Comparison of ENCODE assay signal across 1 cellular context in the genomic region with DNA sequence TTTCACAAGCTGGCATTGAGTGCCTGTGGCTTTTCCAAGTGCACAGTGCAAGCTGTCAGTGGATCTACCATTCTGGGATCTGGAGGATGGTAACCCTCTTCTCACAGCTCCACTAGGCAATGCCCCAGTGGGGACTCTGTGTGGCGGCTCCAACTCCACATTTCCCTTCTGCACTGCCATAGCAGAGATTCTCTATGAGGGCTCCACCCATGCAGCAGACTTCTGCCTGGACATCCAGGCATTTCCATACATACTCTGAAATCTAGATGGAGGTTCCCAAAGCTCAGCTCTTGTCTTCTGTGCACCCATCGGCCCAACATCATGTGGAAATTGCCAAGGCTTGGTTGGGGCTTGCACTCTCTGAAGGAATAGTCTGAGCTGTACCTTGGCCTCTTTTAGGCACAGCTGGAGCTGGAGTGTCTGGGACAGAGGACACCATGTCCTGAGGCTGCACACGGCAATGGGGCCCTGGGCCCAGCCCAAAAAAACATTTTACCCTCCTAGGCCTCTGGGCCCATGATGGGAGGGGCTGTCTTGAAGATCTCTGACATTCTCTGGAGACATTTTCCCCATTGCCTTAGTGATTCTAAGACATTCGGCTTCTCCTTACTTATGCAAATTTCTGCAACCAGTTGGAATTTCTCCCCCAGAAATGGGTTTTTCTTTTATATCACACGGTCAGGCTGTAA.
TF ChIP-seq lines count a peak whose summit lies in the region.

No MANE protein-coding gene starts in this region.

TF ChIP-seq in K562, 482 proteins besides CTCF, POLR2A, EP300 and RAD21 (continued from another document and continues in another):
- TF ChIP-seq, protein P1, sequence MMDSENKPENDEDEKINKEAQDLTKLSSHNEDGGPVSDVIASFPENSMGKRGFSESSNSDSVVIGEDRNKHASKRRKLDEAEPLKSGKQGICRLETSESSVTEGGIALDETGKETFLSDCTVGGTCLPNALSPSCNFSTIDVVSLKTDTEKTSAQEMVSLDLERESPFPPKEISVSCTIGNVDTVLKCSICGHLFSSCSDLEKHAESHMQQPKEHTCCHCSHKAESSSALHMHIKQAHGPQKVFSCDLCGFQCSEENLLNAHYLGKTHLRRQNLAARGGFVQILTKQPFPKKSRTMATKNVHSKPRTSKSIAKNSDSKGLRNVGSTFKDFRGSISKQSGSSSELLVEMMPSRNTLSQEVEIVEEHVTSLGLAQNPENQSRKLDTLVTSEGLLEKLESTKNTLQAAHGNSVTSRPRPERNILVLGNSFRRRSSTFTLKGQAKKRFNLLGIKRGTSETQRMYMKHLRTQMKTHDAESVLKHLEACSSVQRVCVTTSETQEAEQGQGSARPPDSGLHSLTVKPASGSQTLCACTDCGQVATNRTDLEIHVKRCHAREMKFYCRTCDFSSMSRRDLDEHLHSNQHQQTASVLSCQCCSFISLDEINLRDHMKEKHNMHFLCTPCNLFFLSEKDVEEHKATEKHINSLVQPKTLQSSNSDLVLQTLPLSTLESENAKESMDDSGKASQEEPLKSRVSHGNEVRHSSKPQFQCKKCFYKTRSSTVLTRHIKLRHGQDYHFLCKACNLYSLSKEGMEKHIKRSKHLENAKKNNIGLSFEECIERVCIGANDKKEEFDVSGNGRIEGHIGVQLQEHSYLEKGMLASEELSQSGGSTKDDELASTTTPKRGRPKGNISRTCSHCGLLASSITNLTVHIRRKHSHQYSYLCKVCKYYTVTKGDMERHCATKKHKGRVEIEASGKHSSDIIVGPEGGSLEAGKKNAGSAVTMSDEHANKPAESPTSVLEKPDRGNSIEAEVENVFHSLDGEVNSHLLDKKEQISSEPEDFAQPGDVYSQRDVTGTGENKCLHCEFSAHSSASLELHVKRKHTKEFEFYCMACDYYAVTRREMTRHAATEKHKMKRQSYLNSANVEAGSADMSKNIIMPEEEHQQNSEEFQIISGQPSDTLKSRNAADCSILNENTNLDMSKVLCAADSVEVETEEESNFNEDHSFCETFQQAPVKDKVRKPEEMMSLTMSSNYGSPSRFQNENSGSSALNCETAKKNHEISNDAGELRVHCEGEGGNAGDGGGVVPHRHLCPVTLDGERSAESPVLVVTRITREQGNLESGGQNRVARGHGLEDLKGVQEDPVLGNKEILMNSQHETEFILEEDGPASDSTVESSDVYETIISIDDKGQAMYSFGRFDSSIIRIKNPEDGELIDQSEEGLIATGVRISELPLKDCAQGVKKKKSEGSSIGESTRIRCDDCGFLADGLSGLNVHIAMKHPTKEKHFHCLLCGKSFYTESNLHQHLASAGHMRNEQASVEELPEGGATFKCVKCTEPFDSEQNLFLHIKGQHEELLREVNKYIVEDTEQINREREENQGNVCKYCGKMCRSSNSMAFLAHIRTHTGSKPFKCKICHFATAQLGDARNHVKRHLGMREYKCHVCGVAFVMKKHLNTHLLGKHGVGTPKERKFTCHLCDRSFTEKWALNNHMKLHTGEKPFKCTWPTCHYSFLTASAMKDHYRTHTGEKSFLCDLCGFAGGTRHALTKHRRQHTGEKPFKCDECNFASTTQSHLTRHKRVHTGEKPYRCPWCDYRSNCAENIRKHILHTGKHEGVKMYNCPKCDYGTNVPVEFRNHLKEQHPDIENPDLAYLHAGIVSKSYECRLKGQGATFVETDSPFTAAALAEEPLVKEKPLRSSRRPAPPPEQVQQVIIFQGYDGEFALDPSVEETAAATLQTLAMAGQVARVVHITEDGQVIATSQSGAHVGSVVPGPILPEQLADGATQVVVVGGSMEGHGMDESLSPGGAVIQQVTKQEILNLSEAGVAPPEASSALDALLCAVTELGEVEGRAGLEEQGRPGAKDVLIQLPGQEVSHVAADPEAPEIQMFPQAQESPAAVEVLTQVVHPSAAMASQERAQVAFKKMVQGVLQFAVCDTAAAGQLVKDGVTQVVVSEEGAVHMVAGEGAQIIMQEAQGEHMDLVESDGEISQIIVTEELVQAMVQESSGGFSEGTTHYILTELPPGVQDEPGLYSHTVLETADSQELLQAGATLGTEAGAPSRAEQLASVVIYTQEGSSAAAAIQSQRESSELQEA (IDR thresholded peaks at IDR 0.05; ENCODE audit: low read depth), result no peak
- TF ChIP-seq SLC30A9 (CRISPR knock-in tag; IDR thresholded peaks at IDR 0.05), result no peak
- TF ChIP-seq TRIM24 (IDR thresholded peaks at IDR 0.05), result 0 out of 4 replicates have a peak, but pooled peaks of 1 of the 2 experiments have one; percentile 15
- no peak for TF ChIP-seq U2AF1 (optimal IDR thresholded peaks at IDR 0.05; ENCODE audit: low read depth, low read length)
- TF ChIP-seq, protein P2, sequence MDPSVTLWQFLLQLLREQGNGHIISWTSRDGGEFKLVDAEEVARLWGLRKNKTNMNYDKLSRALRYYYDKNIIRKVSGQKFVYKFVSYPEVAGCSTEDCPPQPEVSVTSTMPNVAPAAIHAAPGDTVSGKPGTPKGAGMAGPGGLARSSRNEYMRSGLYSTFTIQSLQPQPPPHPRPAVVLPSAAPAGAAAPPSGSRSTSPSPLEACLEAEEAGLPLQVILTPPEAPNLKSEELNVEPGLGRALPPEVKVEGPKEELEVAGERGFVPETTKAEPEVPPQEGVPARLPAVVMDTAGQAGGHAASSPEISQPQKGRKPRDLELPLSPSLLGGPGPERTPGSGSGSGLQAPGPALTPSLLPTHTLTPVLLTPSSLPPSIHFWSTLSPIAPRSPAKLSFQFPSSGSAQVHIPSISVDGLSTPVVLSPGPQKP (CRISPR knock-in tag; IDR thresholded peaks at IDR 0.05), result no peak
- no peak for TF ChIP-seq HOXB6 (CRISPR knock-in tag; IDR thresholded peaks at IDR 0.05; ENCODE audit: borderline replicate concordance)
- TF ChIP-seq ZNF778 (CRISPR knock-in tag; IDR thresholded peaks at IDR 0.05), result no peak
- TF ChIP-seq KDM4B (IDR thresholded peaks at IDR 0.05; ENCODE audit: borderline replicate concordance in 2 of 2, low read depth in 1 of 2), result no peak
- TF ChIP-seq, protein P3, sequence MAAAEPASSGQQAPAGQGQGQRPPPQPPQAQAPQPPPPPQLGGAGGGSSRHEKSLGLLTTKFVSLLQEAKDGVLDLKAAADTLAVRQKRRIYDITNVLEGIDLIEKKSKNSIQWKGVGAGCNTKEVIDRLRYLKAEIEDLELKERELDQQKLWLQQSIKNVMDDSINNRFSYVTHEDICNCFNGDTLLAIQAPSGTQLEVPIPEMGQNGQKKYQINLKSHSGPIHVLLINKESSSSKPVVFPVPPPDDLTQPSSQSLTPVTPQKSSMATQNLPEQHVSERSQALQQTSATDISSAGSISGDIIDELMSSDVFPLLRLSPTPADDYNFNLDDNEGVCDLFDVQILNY (CRISPR knock-in tag; IDR thresholded peaks at IDR 0.05), result no peak
- no peak for TF ChIP-seq ZNF143 (CRISPR knock-in tag; IDR thresholded peaks at IDR 0.05)
- TF ChIP-seq CHD2 (IDR thresholded peaks at IDR 0.05; ENCODE audit: low read depth, low read length), result no peak
- no peak for TF ChIP-seq MAFG (tag; conservative IDR thresholded peaks at IDR 0.05)
- TF ChIP-seq KLF10 (CRISPR knock-in tag; IDR thresholded peaks at IDR 0.05), result no peak
- no peak for TF ChIP-seq GABPB1 (CRISPR knock-in tag; IDR thresholded peaks at IDR 0.05)
- 0 out of 2 replicates have a peak, but pooled peaks have one; percentile 75 for TF ChIP-seq CBX1 (IDR thresholded peaks at IDR 0.05; ENCODE audit: low read depth)
- no peak for TF ChIP-seq ZNF224 (CRISPR knock-in tag; IDR thresholded peaks at IDR 0.05)
- no peak for TF ChIP-seq BCL6 (CRISPR knock-in tag; IDR thresholded peaks at IDR 0.05)
- TF ChIP-seq CBX5 (IDR thresholded peaks at IDR 0.05; ENCODE audit: borderline replicate concordance, low read depth), result peak; percentile 92
- TF ChIP-seq TARDBP (IDR thresholded peaks at IDR 0.05), result no peak
- no peak for TF ChIP-seq POLR2H (tag; IDR thresholded peaks at IDR 0.05; ENCODE audit: low read depth)
- no peak for TF ChIP-seq HNRNPK (IDR thresholded peaks at IDR 0.05; ENCODE audit: low read depth, low read length, poor library complexity, severe bottlenecking)
- TF ChIP-seq, protein P4, sequence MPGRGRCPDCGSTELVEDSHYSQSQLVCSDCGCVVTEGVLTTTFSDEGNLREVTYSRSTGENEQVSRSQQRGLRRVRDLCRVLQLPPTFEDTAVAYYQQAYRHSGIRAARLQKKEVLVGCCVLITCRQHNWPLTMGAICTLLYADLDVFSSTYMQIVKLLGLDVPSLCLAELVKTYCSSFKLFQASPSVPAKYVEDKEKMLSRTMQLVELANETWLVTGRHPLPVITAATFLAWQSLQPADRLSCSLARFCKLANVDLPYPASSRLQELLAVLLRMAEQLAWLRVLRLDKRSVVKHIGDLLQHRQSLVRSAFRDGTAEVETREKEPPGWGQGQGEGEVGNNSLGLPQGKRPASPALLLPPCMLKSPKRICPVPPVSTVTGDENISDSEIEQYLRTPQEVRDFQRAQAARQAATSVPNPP (IDR thresholded peaks at IDR 0.05; ENCODE audit: borderline replicate concordance, insufficient read depth, insufficient read length), result no peak
- TF ChIP-seq, protein P5, sequence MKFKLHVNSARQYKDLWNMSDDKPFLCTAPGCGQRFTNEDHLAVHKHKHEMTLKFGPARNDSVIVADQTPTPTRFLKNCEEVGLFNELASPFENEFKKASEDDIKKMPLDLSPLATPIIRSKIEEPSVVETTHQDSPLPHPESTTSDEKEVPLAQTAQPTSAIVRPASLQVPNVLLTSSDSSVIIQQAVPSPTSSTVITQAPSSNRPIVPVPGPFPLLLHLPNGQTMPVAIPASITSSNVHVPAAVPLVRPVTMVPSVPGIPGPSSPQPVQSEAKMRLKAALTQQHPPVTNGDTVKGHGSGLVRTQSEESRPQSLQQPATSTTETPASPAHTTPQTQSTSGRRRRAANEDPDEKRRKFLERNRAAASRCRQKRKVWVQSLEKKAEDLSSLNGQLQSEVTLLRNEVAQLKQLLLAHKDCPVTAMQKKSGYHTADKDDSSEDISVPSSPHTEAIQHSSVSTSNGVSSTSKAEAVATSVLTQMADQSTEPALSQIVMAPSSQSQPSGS (CRISPR knock-in tag; IDR thresholded peaks at IDR 0.05), result no peak
- TF ChIP-seq HIVEP1 (CRISPR knock-in tag; IDR thresholded peaks at IDR 0.05), result no peak
- no peak for TF ChIP-seq ARID2 (IDR thresholded peaks at IDR 0.05)
- peak; percentile 84; the same call in 1 of the 2 replicates for TF ChIP-seq TRIM28 (IDR thresholded peaks at IDR 0.05)
- TF ChIP-seq PHF8 (IDR thresholded peaks at IDR 0.05; ENCODE audit: borderline replicate concordance, low read length), result no peak
- TF ChIP-seq, protein P6, sequence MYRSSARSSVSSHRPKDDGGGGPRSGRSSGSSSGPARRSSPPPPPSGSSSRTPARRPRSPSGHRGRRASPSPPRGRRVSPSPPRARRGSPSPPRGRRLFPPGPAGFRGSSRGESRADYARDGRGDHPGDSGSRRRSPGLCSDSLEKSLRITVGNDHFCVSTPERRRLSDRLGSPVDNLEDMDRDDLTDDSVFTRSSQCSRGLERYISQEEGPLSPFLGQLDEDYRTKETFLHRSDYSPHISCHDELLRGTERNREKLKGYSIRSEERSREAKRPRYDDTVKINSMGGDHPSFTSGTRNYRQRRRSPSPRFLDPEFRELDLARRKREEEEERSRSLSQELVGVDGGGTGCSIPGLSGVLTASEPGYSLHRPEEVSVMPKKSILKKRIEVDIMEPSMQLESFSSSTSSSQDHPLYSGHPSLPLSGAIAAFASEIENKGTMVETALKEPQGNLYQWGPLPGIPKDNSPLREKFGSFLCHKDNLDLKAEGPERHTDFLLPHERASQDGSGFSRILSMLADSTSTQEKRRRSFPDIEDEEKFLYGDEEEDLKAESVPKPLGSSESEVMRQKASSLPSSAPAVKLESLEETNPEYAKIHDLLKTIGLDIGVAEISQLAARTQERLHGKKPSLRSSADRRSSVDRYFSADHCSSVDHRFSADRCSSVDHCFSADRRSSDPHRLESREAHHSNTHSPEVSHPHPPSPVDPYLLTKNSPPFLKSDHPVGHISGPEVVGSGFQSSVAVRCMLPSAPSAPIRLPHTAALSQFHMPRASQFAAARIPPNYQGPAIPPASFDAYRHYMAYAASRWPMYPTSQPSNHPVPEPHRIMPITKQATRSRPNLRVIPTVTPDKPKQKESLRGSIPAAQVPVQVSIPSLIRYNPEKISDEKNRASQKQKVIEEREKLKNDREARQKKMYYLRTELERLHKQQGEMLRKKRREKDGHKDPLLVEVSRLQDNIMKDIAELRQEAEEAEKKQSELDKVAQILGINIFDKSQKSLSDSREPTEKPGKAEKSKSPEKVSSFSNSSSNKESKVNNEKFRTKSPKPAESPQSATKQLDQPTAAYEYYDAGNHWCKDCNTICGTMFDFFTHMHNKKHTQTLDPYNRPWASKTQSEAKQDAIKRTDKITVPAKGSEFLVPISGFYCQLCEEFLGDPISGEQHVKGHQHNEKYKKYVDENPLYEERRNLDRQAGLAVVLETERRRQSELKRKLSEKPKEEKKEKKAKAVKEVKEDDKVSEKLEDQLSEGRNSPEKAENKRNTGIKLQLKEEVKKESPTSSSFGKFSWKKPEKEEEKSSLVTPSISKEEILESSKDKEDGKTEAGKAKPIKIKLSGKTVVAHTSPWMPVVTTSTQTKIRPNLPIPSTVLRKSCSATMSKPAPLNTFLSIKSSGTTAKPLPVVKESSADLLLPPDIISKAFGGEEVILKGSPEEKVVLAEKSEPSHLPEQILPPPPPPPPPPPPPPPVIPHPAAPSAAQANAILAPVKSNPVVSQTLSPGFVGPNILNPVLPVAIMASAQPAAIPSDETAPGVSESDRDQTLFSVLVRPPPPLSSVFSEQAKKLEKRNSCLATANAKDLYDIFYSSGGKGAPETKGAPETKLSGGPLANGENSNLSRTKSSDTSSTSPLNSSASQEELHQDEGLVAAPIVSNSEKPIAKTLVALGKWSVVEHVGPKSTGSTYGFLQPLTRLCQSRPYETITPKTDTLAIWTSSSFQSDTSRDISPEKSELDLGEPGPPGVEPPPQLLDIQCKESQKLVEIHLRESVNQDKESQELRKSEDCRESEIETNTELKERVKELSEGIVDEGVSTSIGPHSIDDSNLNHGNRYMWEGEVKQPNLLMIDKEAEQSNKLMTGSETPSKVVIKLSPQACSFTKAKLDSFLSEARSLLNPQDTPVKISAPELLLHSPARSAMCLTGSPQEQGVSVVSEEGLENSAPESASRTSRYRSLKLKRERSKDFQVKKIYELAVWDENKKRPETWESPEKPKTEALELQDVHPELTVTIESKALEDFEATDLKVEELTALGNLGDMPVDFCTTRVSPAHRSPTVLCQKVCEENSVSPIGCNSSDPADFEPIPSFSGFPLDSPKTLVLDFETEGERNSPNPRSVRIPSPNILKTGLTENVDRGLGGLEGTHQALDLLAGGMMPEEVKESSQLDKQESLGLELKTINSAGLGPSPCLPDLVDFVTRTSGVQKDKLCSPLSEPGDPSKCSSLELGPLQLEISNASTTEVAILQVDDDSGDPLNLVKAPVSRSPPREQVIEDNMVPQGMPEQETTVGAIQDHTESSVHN (IDR thresholded peaks at IDR 0.05; ENCODE audit: borderline replicate concordance in 1 of 2, low read depth in 1 of 2), result no peak
- TF ChIP-seq, protein P7, sequence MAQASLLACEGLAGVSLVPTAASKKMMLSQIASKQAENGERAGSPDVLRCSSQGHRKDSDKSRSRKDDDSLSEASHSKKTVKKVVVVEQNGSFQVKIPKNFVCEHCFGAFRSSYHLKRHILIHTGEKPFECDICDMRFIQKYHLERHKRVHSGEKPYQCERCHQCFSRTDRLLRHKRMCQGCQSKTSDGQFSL (CRISPR knock-in tag; IDR thresholded peaks at IDR 0.05), result no peak
- TF ChIP-seq, protein P7 (tag; IDR thresholded peaks at IDR 0.05), result no peak
- no peak for TF ChIP-seq PYGO2 (tag; IDR thresholded peaks at IDR 0.05)
- TF ChIP-seq PHF21A (IDR thresholded peaks at IDR 0.05; ENCODE audit: borderline replicate concordance, low read depth), result no peak
- TF ChIP-seq CREBBP (IDR thresholded peaks at IDR 0.05; ENCODE audit: low read depth, low read length), result no peak
- TF ChIP-seq ZNF79 (CRISPR knock-in tag; IDR thresholded peaks at IDR 0.05; ENCODE audit: low read depth), result no peak
- TF ChIP-seq SNRNP70 (optimal IDR thresholded peaks at IDR 0.05; ENCODE audit: low read depth, low read length), result no peak
- no peak for TF ChIP-seq FOSL1 (tag; conservative IDR thresholded peaks at IDR 0.05)
- TF ChIP-seq ZNF561 (CRISPR knock-in tag; conservative IDR thresholded peaks at IDR 0.05), result no peak
